Comparison of ENCODE assay signal across 8 cellular contexts in genomic region chr6:111482236-111482958, GRCh38. TPM values are rescaled to one million over a fixed set of nuclear protein-coding genes. Genes with fewer than 3 reads are reported as not detected.
DNase-seq lines count a peak whose midpoint lies in the region; ATAC-seq, FAIRE-seq and TF ChIP-seq lines count a peak whose summit lies in the region.

No MANE protein-coding gene starts in this region.

- TF ChIP-seq EP300 in upper lobe of left lung (IDR thresholded peaks at IDR 0.05), result no peak

- TF ChIP-seq POLR2A in upper lobe of left lung (IDR thresholded peaks at IDR 0.05), result peak in 1 of 4 donors; percentile 64

- CTCF ChIA-PET in AG04450 (lab: Charles Lee) (no interaction called here), PC-9 (lab: Charles Lee) (no interaction called here)

- POLR2A ChIA-PET in AG04450 (lab: Yijun Ruan, JAX), result interaction anchor here (0.5 to 2.8 kb wide), 12 partner anchors 23 to 224 kb away, joined by 3 to 18 read pairs (median 5); partner anchors contain the start of gene TRAF3IP2
- POLR2A ChIA-PET in PC-9 (lab: Charles Lee; ENCODE audit: unreplicated experiment), result interaction anchor here (0.6 to 0.7 kb wide), 5 partner anchors 124 to 503 kb away, joined by 4 to 23 read pairs (median 18); no protein-coding TSS in a partner anchor

- no peak for FAIRE-seq in frontal cortex (lab: Jason Lieb, UNC)

- H3K4me3 ChIP-seq in AG04450 (ENCODE audit: low read depth, low read length), result peak overlapping the region; percentile 86
- peak overlapping the region; percentile 66 for H3K4me3 ChIP-seq in PC-9
- peak overlapping the region; percentile 88 for H3K4me3 ChIP-seq in neuron (ENCODE audit: low read length)
- H3K4me3 ChIP-seq in upper lobe of left lung, result peak overlapping the region; percentile 68 to 98 (median 78)

- intact Hi-C loops in PC-9 (cut with micrococcal nuclease; ENCODE audit: unreplicated experiment), result loop anchor here (5.0 to 10.0 kb wide), 2 partner anchors 110 to 562 kb away; no protein-coding TSS in a partner anchor

- H2AFZ ChIP-seq in PC-9 (peak overlapping the region; percentile 79), neuron (ENCODE audit: low read depth, low read length) (peak overlapping the region; percentile 88)

- ATAC-seq in GM18861 (IDR thresholded peaks at IDR 0.05; ENCODE audit: unreplicated experiment) (peak; percentile 15), HG03108 (IDR thresholded peaks at IDR 0.05; ENCODE audit: unreplicated experiment) (peak; percentile 13), upper lobe of left lung (ENCODE audit: low FRiP score in 2 of 2) (peak in 1 of 2 donors; percentile 53)

- no TSS peak for BruUV-seq in PC-9 (replicated peaks; lab: Mats Ljungman, UMichigan)

- H3K4me1 ChIP-seq in PC-9 (replicated peaks; ENCODE audit: insufficient read depth) (peaks cover 58% of the 10 kb centered on the region), neuron (ENCODE audit: insufficient read depth, low read length) (peaks cover 54% of the 10 kb centered on the region), upper lobe of left lung (peaks cover 34 to 49% (median 42%) of the 10 kb centered on the region in 4 donors)

- TF ChIP-seq CTCF in AG04450 (IDR thresholded peaks at IDR 0.05; ENCODE audit: low read depth, low read length) (no peak), PC-9 (conservative IDR thresholded peaks at IDR 0.05) (no peak), upper lobe of left lung (IDR thresholded peaks at IDR 0.05) (peak in 1 of 6 experiments; percentile 22)

- H3F3A ChIP-seq in PC-9 (ENCODE audit: insufficient read depth, low read depth), result peaks cover 14% of the 10 kb centered on the region; the same call in 1 of the 2 replicates

- H4K20me1 ChIP-seq in PC-9 (ENCODE audit: insufficient read depth), result no peaks in the 10 kb centered on the region

- DNase-seq in AG04450 (ENCODE audit: low read depth, low spot score), result no peak
- peak in 1 of 2 experiments; percentile 44 for DNase-seq in PC-9
- peak; percentile 84 for DNase-seq in activated effector memory CD4-positive, alpha-beta T cell treated with anti-CD3 and anti-CD28 coated beads, Interleukin-2, amount 50 U/mL, for 16 hours
- peak; percentile 32 to 61 for DNase-seq in frontal cortex (ENCODE audit: low spot score in 2 of 2)
- DNase-seq in upper lobe of left lung, result peak; percentile 53 to 92

- H3K79me2 ChIP-seq in PC-9 (ENCODE audit: low read depth), result peaks cover 68% of the 10 kb centered on the region

- H3K4me2 ChIP-seq in PC-9, result peak overlapping the region; percentile 90

- WGBS in upper lobe of left lung, 2 donors, result 0 to 1% methylated on average over 7 to 16 of the region's 85 CpGs

- H3K27me3 ChIP-seq in AG04450 (ENCODE audit: control insufficient read depth, insufficient read depth, low read length) (no peaks in the 10 kb centered on the region), PC-9 (ENCODE audit: insufficient read depth, low read depth) (no peaks in the 10 kb centered on the region), neuron (ENCODE audit: insufficient read depth, low read length) (no peaks in the 10 kb centered on the region), upper lobe of left lung (no peaks in the 10 kb centered on the region)

- no peaks in the 10 kb centered on the region for H3K9me2 ChIP-seq in PC-9 (ENCODE audit: insufficient read depth)

- H3K27ac ChIP-seq in AG04450 (ENCODE audit: low read depth, low read length) (peak overlapping the region; percentile 97), PC-9 (peak overlapping the region; percentile 90), upper lobe of left lung (peak overlapping the region; percentile 99 to 100 (median 99))

- no peaks in the 10 kb centered on the region for H3K9me3 ChIP-seq in AG04450 (ENCODE audit: control insufficient read depth, insufficient read depth, low read length)
- no peaks in the 10 kb centered on the region for H3K9me3 ChIP-seq in PC-9 (ENCODE audit: insufficient read depth, low read depth)
- H3K9me3 ChIP-seq in neuron (ENCODE audit: low read length), result peaks cover 5% of the 10 kb centered on the region
- no peaks in the 10 kb centered on the region for H3K9me3 ChIP-seq in upper lobe of left lung

- H3K36me3 ChIP-seq in PC-9 (ENCODE audit: low read depth) (no peaks in the 10 kb centered on the region), neuron (ENCODE audit: insufficient read depth, low read length) (peaks cover 8% of the 10 kb centered on the region), upper lobe of left lung (no peaks in the 10 kb centered on the region)

RNA-seq across cellular contexts. Expression of gene REV3L, which starts 0.6 kb away (rescaled TPM):
- 26.2 and 38.4 TPM in 2 replicates for polyA plus RNA-seq in AG04450 (2011; rRNA removed)
- polyA minus RNA-seq in AG04450 (2011; rRNA and poly(A)+ RNA removed), result 31.9 and 56.9 TPM in 2 replicates
- total RNA-seq in PC-9 (2021) (22.9 and 23.8 TPM in 2 replicates), frontal cortex (95.0 TPM), upper lobe of left lung (100 to 1,000 TPM in 1 of 6 donors, 10 to 100 TPM in 5; 29.7 to 106 (median 38.0) TPM)
